In the genomic region with DNA sequence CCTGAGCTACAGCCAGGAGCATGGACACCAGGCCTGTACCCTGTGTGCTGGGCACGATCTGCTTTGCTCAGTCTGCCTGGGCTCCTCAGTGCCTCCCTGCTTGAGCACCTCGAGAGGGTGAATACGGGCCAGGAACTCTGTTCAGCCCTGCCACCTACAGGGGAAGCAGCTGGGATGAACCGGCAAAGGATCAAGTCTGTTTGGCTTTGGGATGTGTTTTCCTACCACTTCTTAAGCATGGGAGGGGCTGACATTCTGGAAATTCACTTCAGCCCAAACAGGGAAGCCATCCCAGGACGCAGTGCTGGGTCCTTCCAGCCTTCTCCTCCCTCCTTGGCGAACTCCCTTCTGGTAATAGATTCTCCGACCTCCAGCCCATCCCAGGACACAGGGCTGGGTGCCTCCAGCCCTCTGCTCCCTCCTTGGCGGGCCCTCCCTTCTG, we compare ENCODE assay signal across 8 cellular contexts. TPM values are rescaled to one million over a fixed set of nuclear protein-coding genes. Genes with fewer than 3 reads are reported as not detected.
A peak's percentile ranks its signal among the peaks of the same experiment; 100 is the strongest.
DNase-seq lines count a peak whose midpoint lies in the region; TF ChIP-seq lines count a peak whose summit lies in the region.

No MANE protein-coding gene starts in this region.

- H3K36me3 ChIP-seq in MG63, result no peaks in the 10 kb centered on the region
- no peaks in the 10 kb centered on the region for H3K36me3 ChIP-seq in breast epithelium
- no peaks in the 10 kb centered on the region for H3K36me3 ChIP-seq in kidney epithelial cell (ENCODE audit: control insufficient read depth, insufficient read depth, low read length)
- no peaks in the 10 kb centered on the region for H3K36me3 ChIP-seq in suprapubic skin

- H3K27ac ChIP-seq in breast epithelium, result peak overlapping the region; percentile 71 to 83
- H3K27ac ChIP-seq in suprapubic skin, result peak overlapping the region; percentile 81

- H3K9me3 ChIP-seq in MG63, result no peaks in the 10 kb centered on the region
- no peaks in the 10 kb centered on the region for H3K9me3 ChIP-seq in breast epithelium
- H3K9me3 ChIP-seq in suprapubic skin, result no peaks in the 10 kb centered on the region

- H3K4me1 ChIP-seq in breast epithelium (no peaks in the 10 kb centered on the region), suprapubic skin (peaks cover 58% of the 10 kb centered on the region)

- H3K27me3 ChIP-seq in MG63 (no peaks in the 10 kb centered on the region), breast epithelium (no peaks in the 10 kb centered on the region), kidney epithelial cell (ENCODE audit: control insufficient read depth, insufficient read depth, low read length) (peaks cover 19% of the 10 kb centered on the region), suprapubic skin (no peaks in the 10 kb centered on the region)

- no peak for TF ChIP-seq EP300 in suprapubic skin (IDR thresholded peaks at IDR 0.05)

- peak in 10 of 14 donors; percentile 16 to 82 (median 48) for DNase-seq in C1 segment of cervical spinal cord (lab: John Stamatoyannopoulos, UW)
- peak; percentile 32 for DNase-seq in MG63
- peak; percentile 54 to 63 for DNase-seq in breast epithelium (ENCODE audit: low spot score in 2 of 2)
- DNase-seq in kidney epithelial cell (ENCODE audit: low read depth), result no peak
- peak in 1 of 2 donors; percentile 83 for DNase-seq in suprapubic skin (ENCODE audit: low spot score in 2 of 2)
- DNase-seq in amniotic stem cell (lab: John Stamatoyannopoulos, UW), result no peak
- DNase-seq in OCI-M2 (lab: John Stamatoyannopoulos, UW; ENCODE audit: unreplicated experiment), result no peak
- DNase-seq in NCI-H1436 (lab: John Stamatoyannopoulos, UW), result no peak

- no peak for TF ChIP-seq POLR2A in breast epithelium (IDR thresholded peaks at IDR 0.05)
- TF ChIP-seq POLR2A in suprapubic skin (IDR thresholded peaks at IDR 0.05), result no peak

- WGBS in suprapubic skin, result 26% methylated on average over 4 of the region's 8 CpGs

- TF ChIP-seq CTCF in breast epithelium (IDR thresholded peaks at IDR 0.05) (peak in 1 of 3 donors; percentile 26), kidney epithelial cell (IDR thresholded peaks at IDR 0.05; ENCODE audit: insufficient read depth, low read length, poor library complexity, severe bottlenecking) (peak; percentile 44), suprapubic skin (IDR thresholded peaks at IDR 0.05) (peak; percentile 12 to 41)

- intact Hi-C loops in breast epithelium (cut with DNase I; ENCODE audit: low total_unique reads), result no loop called here

- H3K4me3 ChIP-seq in MG63, result no peak overlapping the region
- H3K4me3 ChIP-seq in breast epithelium, result no peak overlapping the region
- no peak overlapping the region for H3K4me3 ChIP-seq in kidney epithelial cell (ENCODE audit: low read depth, low read length)
- no peak overlapping the region for H3K4me3 ChIP-seq in suprapubic skin

RNA-seq across cellular contexts. Expression of a gene that starts 55.8 kb away (rescaled TPM):
- total RNA-seq in MG63 (2014; rRNA removed; shearing (Covaris generic); ENCODE audit: low replicate concordance), result 12.9 and 18.8 TPM in 2 replicates
- total RNA-seq in breast epithelium, result 10 to 100 TPM; 16.6 to 39.0 (median 22.1) TPM
- total RNA-seq in kidney epithelial cell, result 50.8 and 65.6 TPM in 2 replicates
- 10 to 100 TPM; 21.9 to 39.3 (median 26.9) TPM for total RNA-seq in suprapubic skin

Comparison
In these comparisons a context has a peak if more than half of its experiments do, and no peak if none do; other contexts are left out.
1. DNase-seq: peak in C1 segment of cervical spinal cord (10 of 14), MG63 (single experiment) and breast epithelium (2 of 2); none in kidney epithelial cell (single experiment), amniotic stem cell (single experiment), OCI-M2 (single experiment) and NCI-H1436 (single experiment).